ENCODE assay signal across 1 cellular context in genomic region chr5:36820900-36821299, GRCh38.
TF ChIP-seq lines count a peak whose summit lies in the region.

No MANE protein-coding gene starts in this region.

TF ChIP-seq in K562, 482 proteins besides CTCF, POLR2A, EP300 and RAD21 (continued from another document and continues in another):
- TF ChIP-seq AFF4 (CRISPR knock-in tag; IDR thresholded peaks at IDR 0.05) (no peak), PBX2 (CRISPR knock-in tag; IDR thresholded peaks at IDR 0.05; ENCODE audit: low read depth) (no peak), PBX2 (tag; conservative IDR thresholded peaks at IDR 0.05; ENCODE audit: low read depth) (peak; percentile 96), HDGF (IDR thresholded peaks at IDR 0.05) (no peak), ZNF407 (IDR thresholded peaks at IDR 0.05; ENCODE audit: low read depth) (no peak), ZNF282 (CRISPR knock-in tag; IDR thresholded peaks at IDR 0.05) (no peak), ZC3H4 (CRISPR knock-in tag; IDR thresholded peaks at IDR 0.05; ENCODE audit: borderline replicate concordance) (no peak), BCOR (IDR thresholded peaks at IDR 0.05) (no peak), NR0B1 (IDR thresholded peaks at IDR 0.05; ENCODE audit: partially characterized antibody) (no peak), ZNF239 (CRISPR knock-in tag; IDR thresholded peaks at IDR 0.05) (no peak), ASH1L (IDR thresholded peaks at IDR 0.05; ENCODE audit: borderline replicate concordance, low read depth, partially characterized antibody) (no peak), MXD1 (CRISPR knock-in tag; IDR thresholded peaks at IDR 0.05; ENCODE audit: borderline replicate concordance, poor library complexity, severe bottlenecking) (no peak), ZNF639 (CRISPR knock-in tag; conservative IDR thresholded peaks at IDR 0.05 in 1 of 2, IDR thresholded peaks at IDR 0.05 in 1 of 2) (peak in 1 of 2 experiments; percentile 65; a peak in 1 of 4 replicates), ZNF274 (IDR thresholded peaks at IDR 0.05; ENCODE audit: borderline replicate concordance, low read depth, low read length) (no peak), ZNF318 (IDR thresholded peaks at IDR 0.05; ENCODE audit: borderline replicate concordance in 1 of 2, low read depth in 1 of 2) (peak in 1 of 2 experiments; percentile 73; a peak in 1 of 4 replicates), ZNF695 (CRISPR knock-in tag; IDR thresholded peaks at IDR 0.05) (no peak), BACH1 (tag; IDR thresholded peaks at IDR 0.05) (peak; percentile 95), CHD1 (IDR thresholded peaks at IDR 0.05; ENCODE audit: low read length) (no peak), SREBF2 (CRISPR knock-in tag; IDR thresholded peaks at IDR 0.05) (no peak), CREM (IDR thresholded peaks at IDR 0.05; ENCODE audit: low read depth) (peak; percentile 81), NCOA2 (IDR thresholded peaks at IDR 0.05; ENCODE audit: partially characterized antibody in 2 of 2) (no peak), DLX4 (CRISPR knock-in tag; IDR thresholded peaks at IDR 0.05) (no peak)
